In genomic region chr3:57164606-57165573, GRCh38 we compare ENCODE assay signal across 8 cellular contexts. TPM values are rescaled to one million over a fixed set of nuclear protein-coding genes. Genes with fewer than 3 reads are reported as not detected.
DNase-seq lines count a peak whose midpoint lies in the region; ATAC-seq and TF ChIP-seq lines count a peak whose summit lies in the region.

Gene IL17RD (minus strand): TSS chr3:57165353. CDS start chr3:57165286, 67 bp downstream.

- no peaks in the 10 kb centered on the region for H3K9me3 Mint-ChIP-seq in Caco-2 (ENCODE audit: unreplicated experiment)

- POLR2A ChIA-PET in Caco-2 (lab: Charles Lee), result no interaction called here

- 0 out of 2 replicates have a peak, but pooled peaks cover 6% of the 10 kb centered on the region for H3K4me1 ChIP-seq in Caco-2

- BruUV-seq in Caco-2 (replicated peaks; lab: Mats Ljungman, UMichigan), result no TSS peak

- peaks cover 8% of the 10 kb centered on the region for H3K36me3 Mint-ChIP-seq in Caco-2 (ENCODE audit: insufficient read depth, unreplicated experiment)

- no peak for TF ChIP-seq POLR2A in erythroblast (IDR thresholded peaks at IDR 0.05; ENCODE audit: low read length)

- no peak for ATAC-seq in GM19035 (IDR thresholded peaks at IDR 0.05; ENCODE audit: unreplicated experiment)

- peak within 1 kb of the TSS; percentile 77 for H3K4me3 Mint-ChIP-seq in Caco-2 (ENCODE audit: unreplicated experiment)

- TF ChIP-seq CTCF in Caco-2 (IDR thresholded peaks at IDR 0.05; ENCODE audit: insufficient read depth in 1 of 2, low read depth in 1 of 2, low read length in 1 of 2, severe bottlenecking in 1 of 2, unreplicated experiment in 1 of 2) (no peak), HFF-Myc (IDR thresholded peaks at IDR 0.05; ENCODE audit: low read depth, low read length, missing control alignments) (no peak)

- CTCF ChIA-PET in Caco-2 (lab: Charles Lee), result no interaction called here

- peaks cover 12% of the 10 kb centered on the region for H3K4me1 Mint-ChIP-seq in Caco-2 (ENCODE audit: low read depth, unreplicated experiment)

- DNase-seq in Caco-2 (peak; percentile 81), HFF-Myc (ENCODE audit: extremely low read depth, low read depth) (no peak), NCI-H510A (lab: John Stamatoyannopoulos, UW) (peak; percentile 65), erythroblast (lab: John Stamatoyannopoulos, UW) (peak; percentile 82 to 89), mucosa of gallbladder (ENCODE audit: low spot score) (peak; percentile 61)
- peak; percentile 82 for DNase-seq in activated CD8-positive, alpha-beta memory T cell treated with anti-CD3 and anti-CD28 coated beads for 24 hours
- DNase-seq in stimulated activated CD8-positive, alpha-beta memory T cell treated with anti-CD3 and anti-CD28 coated beads, Interleukin-7, amount 100 ng/mL, for 24 hours (ENCODE audit: low read depth), result peak; percentile 38

- no peak within 1 kb of the TSS for H3K27ac Mint-ChIP-seq in Caco-2 (ENCODE audit: unreplicated experiment)

- no peaks in the 10 kb centered on the region for H3K27me3 Mint-ChIP-seq in Caco-2 (ENCODE audit: insufficient read depth, unreplicated experiment)

- intact Hi-C loops in Caco-2 (cut with micrococcal nuclease; ENCODE audit: unreplicated experiment), result no loop called here

- no peaks in the 10 kb centered on the region for H3K36me3 ChIP-seq in Caco-2 (ENCODE audit: control insufficient read depth, insufficient read depth, low read length)

- no peaks in the 10 kb centered on the region for H3K27me3 ChIP-seq in Caco-2 (replicated peaks; ENCODE audit: control insufficient read depth, insufficient read depth, low read length)

- H3K9me3 ChIP-seq in Caco-2, result no peaks in the 10 kb centered on the region

- peak within 1 kb of the TSS; percentile 86 for H3K4me3 ChIP-seq in Caco-2 (ENCODE audit: low read depth, low read length)
- peak within 1 kb of the TSS; percentile 78 for H3K4me3 ChIP-seq in HFF-Myc (replicated peaks; ENCODE audit: low read depth, low read length)

RNA-seq across cellular contexts. Expression of gene IL17RD, which starts in this region (rescaled TPM):
- total RNA-seq in Caco-2 (2022), result 2.7 and 3.1 TPM in 2 replicates
- total RNA-seq in mucosa of gallbladder, result 11.7 TPM
